ENCODE assay signal across 7 cellular contexts in the genomic region with DNA sequence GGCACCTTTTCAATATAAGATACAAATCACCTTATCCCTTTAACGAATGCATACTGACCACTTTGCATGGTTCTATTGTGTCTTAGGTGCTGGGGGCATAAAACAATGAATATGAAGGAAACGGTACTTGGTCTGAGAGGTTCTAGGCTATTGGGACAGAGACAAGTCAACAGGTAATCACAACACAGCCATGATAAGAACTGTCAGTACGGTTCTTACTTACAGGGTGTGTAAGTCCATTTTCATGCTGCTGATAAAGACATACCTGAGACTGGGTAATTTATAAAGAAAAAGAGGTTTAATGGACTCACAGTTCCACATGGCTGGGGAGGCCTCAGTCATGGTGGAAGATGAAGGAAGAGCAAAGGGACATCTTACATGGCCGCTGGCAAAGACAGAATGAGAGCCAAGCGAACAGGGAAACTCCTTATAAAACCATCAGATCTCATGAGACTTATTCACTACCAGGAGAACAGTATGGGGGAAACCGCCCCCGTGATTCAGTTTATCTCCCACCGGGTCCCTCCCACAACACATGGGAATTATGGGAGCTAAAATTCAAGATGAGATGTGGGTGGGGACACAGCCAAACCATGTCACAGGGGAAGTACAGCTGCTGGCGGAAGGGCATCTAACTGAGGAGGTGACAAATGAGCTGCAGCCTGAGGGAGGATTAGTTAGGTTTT.
DNase-seq lines count a peak whose midpoint lies in the region; ATAC-seq, FAIRE-seq and TF ChIP-seq lines count a peak whose summit lies in the region.
"Not testable (repeated sequence)": the region's sequence is repeated elsewhere in the genome, so short reads cannot be mapped to it uniquely, and the experiment has no call there.

No MANE protein-coding gene starts in this region.

- DNase-seq in IMR-90; activated B cell treated with CpG ODN at 0.5 μM for 24 hours; activated T-helper 1 cell treated with anti-CD3 and anti-CD28 coated beads, Interleukin-12 subunit alpha, Interleukin-12 subunit beta, Interleukin-2, Interleukin-4 antibody, amounts not matched to agents 30 ng/mL and 10 ng/mL and 1 ng/mL, durations not matched to agents 14 hours and 24 hours and 36 hours (ENCODE audit: low spot score); astrocyte (ENCODE audit: low read depth); naive B cell; neuronal stem cell (ENCODE audit: low spot score): not testable (repeated sequence)

- H2AFZ ChIP-seq in IMR-90 (replicated peaks; ENCODE audit: low read length, poor library complexity); astrocyte (ENCODE audit: low read depth, low read length); neuronal stem cell (ENCODE audit: low read length): not testable (repeated sequence)

- CTCF ChIA-PET in IMR-90 (lab: Yijun Ruan, JAX): interaction anchor here (1.0 to 1.2 kb wide), 3 partner anchors 27 to 508 kb away, joined by 3 to 7 read pairs (median 4); no protein-coding TSS in a partner anchor
- CTCF ChIA-PET in activated B cell treated with CpG ODN at 0.5 μM for 24 hours (lab: Charles Lee): interaction anchor here (1.3 to 3.7 kb wide), 5 partner anchors 15 to 507 kb away, joined by 4 to 20 read pairs (median 10); no protein-coding TSS in a partner anchor

- 100% methylated on average over 1 of the region's 9 CpGs; no CpG with 5 or more reads in 1 of the 2 experiments for WGBS in IMR-90 (ENCODE audit: extremely low coverage in 2 of 2, insufficient read length in 1 of 2), 2 experiments
- WGBS in neuronal stem cell (ENCODE audit: extremely low coverage in 2 of 2, insufficient read length in 2 of 2, insufficient replicate concordance in 1 of 2), 2 donors: no CpG with 5 or more reads among the region's 9 CpGs

- not testable (repeated sequence) for H4K91ac ChIP-seq in IMR-90 (ENCODE audit: insufficient read depth, low read depth, low read length); neuronal stem cell (ENCODE audit: low read depth, low read length, poor library complexity)

- H3K79me2 ChIP-seq in astrocyte (ENCODE audit: insufficient read depth, low read length): not testable (repeated sequence)

- dilution Hi-C loops in IMR-90 (cut with HindIII; ENCODE audit: low sequenced_read_pairs, unreplicated experiment): not testable (repeated sequence)

- not testable (repeated sequence) for H3K79me1 ChIP-seq in IMR-90 (ENCODE audit: low read depth in 1 of 2, low read length in 2 of 2); neuronal stem cell (ENCODE audit: low read depth, low read length)

- H2BK5ac ChIP-seq in IMR-90 (ENCODE audit: low read depth, low read length, poor library complexity, severe bottlenecking); neuronal stem cell (ENCODE audit: low read length): not testable (repeated sequence)

- in situ Hi-C loops in IMR-90 (cut with MboI; ENCODE audit: low sequenced_read_pairs): loop anchor here (5.0 to 10.0 kb wide), 3 partner anchors 123 to 416 kb away; no protein-coding TSS in a partner anchor

- H4K5ac ChIP-seq in IMR-90 (ENCODE audit: low read depth, low read length): not testable (repeated sequence)

- H3K4me1 Mint-ChIP-seq in activated B cell treated with CpG ODN at 0.5 μM for 24 hours (peaks cover 11% of the 10 kb centered on the region), naive B cell (peaks cover 13 to 24% (median 15%) of the 10 kb centered on the region in 3 donors)
- H3K4me1 Mint-ChIP-seq in activated T-helper 1 cell treated with anti-CD3 and anti-CD28 coated beads, Interleukin-12 subunit alpha, Interleukin-12 subunit beta, Interleukin-2, Interleukin-4 antibody, amounts not matched to agents 30 ng/mL and 10 ng/mL and 1 ng/mL, durations not matched to agents 14 hours and 24 hours and 36 hours (ENCODE audit: low read depth): peaks cover 19% of the 10 kb centered on the region
- not testable (repeated sequence) for H3K4me1 Mint-ChIP-seq in astrocyte (ENCODE audit: low read depth, unreplicated experiment)
- peaks cover 12% of the 10 kb centered on the region for H3K4me1 Mint-ChIP-seq in stimulated activated memory B cell treated with anti-CD40 and anti-IgM and Interleukin-4, amounts not matched to agents 10 μg/mL and 1 μg/mL and 100 μg/mL, for 72 hours

- not testable (repeated sequence) for H4K20me1 ChIP-seq in IMR-90 (ENCODE audit: insufficient read depth, low read length); astrocyte (ENCODE audit: insufficient read depth, low read length)

- H3K27me3 Mint-ChIP-seq in activated B cell treated with CpG ODN at 0.5 μM for 24 hours; activated T-helper 1 cell treated with anti-CD3 and anti-CD28 coated beads, Interleukin-12 subunit alpha, Interleukin-12 subunit beta, Interleukin-2, Interleukin-4 antibody, amounts not matched to agents 30 ng/mL and 10 ng/mL and 1 ng/mL, durations not matched to agents 14 hours and 24 hours and 36 hours (ENCODE audit: insufficient read depth); astrocyte (ENCODE audit: low read depth, unreplicated experiment); naive B cell; stimulated activated memory B cell treated with anti-CD40 and anti-IgM and Interleukin-4, amounts not matched to agents 10 μg/mL and 1 μg/mL and 100 μg/mL, for 72 hours: not testable (repeated sequence)

- intact Hi-C loops in IMR-90 (cut with micrococcal nuclease): loop anchor here (2.0 kb wide), 1 partner anchor 207 kb away; no protein-coding TSS in a partner anchor
- intact Hi-C loops in activated B cell treated with CpG ODN at 0.5 μM for 24 hours (cut with micrococcal nuclease): loop anchor here (5.0 kb wide), 1 partner anchor 301 kb away; no protein-coding TSS in a partner anchor
- intact Hi-C loops in activated T-helper 1 cell treated with anti-CD3 and anti-CD28 coated beads, Interleukin-12 subunit alpha, Interleukin-12 subunit beta, Interleukin-2, Interleukin-4 antibody, amounts not matched to agents 30 ng/mL and 10 ng/mL and 1 ng/mL, durations not matched to agents 14 hours and 24 hours and 36 hours (cut with micrococcal nuclease): not testable (repeated sequence)

- H3K27ac ChIP-seq in IMR-90 (ENCODE audit: insufficient read depth, low read length); astrocyte (ENCODE audit: low read depth, low read length); neuronal stem cell (replicated peaks; ENCODE audit: low read length): not testable (repeated sequence)

- H2BK12ac ChIP-seq in neuronal stem cell (ENCODE audit: low read length): not testable (repeated sequence)

- not testable (repeated sequence) for FAIRE-seq in astrocyte (lab: Jason Lieb, UNC)

- not testable (repeated sequence) for H3K23ac ChIP-seq in IMR-90 (ENCODE audit: low read depth, low read length)
- H3K23ac ChIP-seq in neuronal stem cell (ENCODE audit: low read depth, low read length, poor library complexity): peak overlapping the region; percentile 12

- H3K4ac ChIP-seq in IMR-90 (ENCODE audit: low read depth, low read length); neuronal stem cell (ENCODE audit: low read length): not testable (repeated sequence)

- not testable (repeated sequence) for H3K27me3 ChIP-seq in IMR-90 (ENCODE audit: control insufficient read depth, insufficient read depth, low read length); astrocyte (ENCODE audit: insufficient read depth, low read length); neuronal stem cell (ENCODE audit: control insufficient read depth in 3 of 3, insufficient read depth in 3 of 3, low read depth in 1 of 3, low read length in 3 of 3)

- peaks cover 60% of the 10 kb centered on the region for H3K36me3 Mint-ChIP-seq in activated B cell treated with CpG ODN at 0.5 μM for 24 hours (ENCODE audit: low read depth)
- H3K36me3 Mint-ChIP-seq in activated T-helper 1 cell treated with anti-CD3 and anti-CD28 coated beads, Interleukin-12 subunit alpha, Interleukin-12 subunit beta, Interleukin-2, Interleukin-4 antibody, amounts not matched to agents 30 ng/mL and 10 ng/mL and 1 ng/mL, durations not matched to agents 14 hours and 24 hours and 36 hours (ENCODE audit: low read depth): peaks cover 26% of the 10 kb centered on the region
- H3K36me3 Mint-ChIP-seq in astrocyte (ENCODE audit: low read depth, unreplicated experiment): not testable (repeated sequence)
- peaks cover 5 to 11% of the 10 kb centered on the region in 2 donors for H3K36me3 Mint-ChIP-seq in naive B cell
- peaks cover 46% of the 10 kb centered on the region for H3K36me3 Mint-ChIP-seq in stimulated activated memory B cell treated with anti-CD40 and anti-IgM and Interleukin-4, amounts not matched to agents 10 μg/mL and 1 μg/mL and 100 μg/mL, for 72 hours

- H3K4me1 ChIP-seq in IMR-90 (ENCODE audit: control insufficient read depth, insufficient read depth, low read length); astrocyte (ENCODE audit: insufficient read depth, low read length); neuronal stem cell (ENCODE audit: control insufficient read depth in 2 of 2, insufficient read depth in 1 of 2, low read depth in 1 of 2, low read length in 2 of 2): not testable (repeated sequence)

- not testable (repeated sequence) for H3K4me3 ChIP-seq in IMR-90 (ENCODE audit: insufficient read depth, low read depth, low read length); astrocyte (ENCODE audit: insufficient read depth, low read depth, low read length); neuronal stem cell (ENCODE audit: low read length in 2 of 2)

- not testable (repeated sequence) for H2BK20ac ChIP-seq in IMR-90 (ENCODE audit: low read depth, low read length)

- H2BK15ac ChIP-seq in IMR-90 (ENCODE audit: low read depth, low read length) (0 out of 3 replicates have a peak overlapping the region, but pooled peaks have one; percentile 57), neuronal stem cell (ENCODE audit: low read length) (peak overlapping the region; percentile 87)

- POLR2A ChIA-PET in IMR-90 (lab: Charles Lee; ENCODE audit: unreplicated experiment): not testable (repeated sequence)
- POLR2A ChIA-PET in activated B cell treated with CpG ODN at 0.5 μM for 24 hours (lab: Charles Lee): interaction anchor here (1.0 kb wide), 1 partner anchor 314 kb away, joined by 3 read pairs; no protein-coding TSS in a partner anchor

- not testable (repeated sequence) for H3K36me3 ChIP-seq in IMR-90 (ENCODE audit: control insufficient read depth, insufficient read depth, low read length); astrocyte (ENCODE audit: insufficient read depth, low read length); neuronal stem cell (replicated peaks in 1 of 2; ENCODE audit: control insufficient read depth in 2 of 2, insufficient read depth in 2 of 2, low read length in 2 of 2)

- not testable (repeated sequence) for H3K9me3 Mint-ChIP-seq in activated B cell treated with CpG ODN at 0.5 μM for 24 hours; activated T-helper 1 cell treated with anti-CD3 and anti-CD28 coated beads, Interleukin-12 subunit alpha, Interleukin-12 subunit beta, Interleukin-2, Interleukin-4 antibody, amounts not matched to agents 30 ng/mL and 10 ng/mL and 1 ng/mL, durations not matched to agents 14 hours and 24 hours and 36 hours; astrocyte (ENCODE audit: unreplicated experiment); naive B cell; stimulated activated memory B cell treated with anti-CD40 and anti-IgM and Interleukin-4, amounts not matched to agents 10 μg/mL and 1 μg/mL and 100 μg/mL, for 72 hours

- H3K4me2 ChIP-seq in IMR-90 (ENCODE audit: low read depth, low read length); astrocyte (ENCODE audit: low read length); neuronal stem cell (ENCODE audit: insufficient read depth, low read length, poor library complexity, severe bottlenecking): not testable (repeated sequence)

- H2AK5ac ChIP-seq in IMR-90 (ENCODE audit: low read depth, low read length): not testable (repeated sequence)
- H2AK5ac ChIP-seq in neuronal stem cell (ENCODE audit: low read depth, low read length): peak overlapping the region; percentile 31

- H3K9me1 ChIP-seq in IMR-90 (ENCODE audit: insufficient read depth, low read length): not testable (repeated sequence)

- not testable (repeated sequence) for H4K8ac ChIP-seq in IMR-90 (ENCODE audit: low read depth in 2 of 2, low read length in 2 of 2); neuronal stem cell (ENCODE audit: low read depth, low read length)

- not testable (repeated sequence) for TF ChIP-seq CTCF in IMR-90 (conservative IDR thresholded peaks at IDR 0.05; ENCODE audit: low read depth, low read length); activated B cell treated with CpG ODN at 0.5 μM for 24 hours (IDR thresholded peaks at IDR 0.05); astrocyte (IDR thresholded peaks at IDR 0.05; ENCODE audit: insufficient read depth, low read depth, low read length)

- H3K9ac ChIP-seq in IMR-90 (ENCODE audit: low read depth, low read length): not testable (repeated sequence)
- H3K9ac ChIP-seq in astrocyte (ENCODE audit: low read length) (peak overlapping the region; percentile 21), neuronal stem cell (ENCODE audit: low read depth, low read length, poor library complexity) (peak overlapping the region; percentile 31)

- H2BK120ac ChIP-seq in IMR-90 (ENCODE audit: low read depth, low read length); neuronal stem cell (ENCODE audit: low read depth, low read length): not testable (repeated sequence)

- not testable (repeated sequence) for H3K9me3 ChIP-seq in IMR-90 (ENCODE audit: control insufficient read depth, insufficient read depth, low read length); astrocyte (ENCODE audit: insufficient read depth, low read depth, low read length); neuronal stem cell (replicated peaks in 1 of 2; ENCODE audit: control insufficient read depth in 2 of 2, insufficient read depth in 1 of 2, low read depth in 1 of 2, low read length in 2 of 2)

- not testable (repeated sequence) for TF ChIP-seq RAD21 in IMR-90 (IDR thresholded peaks at IDR 0.05; ENCODE audit: low read length)

- not testable (repeated sequence) for ATAC-seq in IMR-90 (ENCODE audit: low read depth); activated B cell treated with CpG ODN at 0.5 μM for 24 hours (ENCODE audit: low read depth); naive B cell (ENCODE audit: low read depth in 2 of 2); stimulated activated memory B cell treated with anti-CD40 and anti-IgM and Interleukin-4, amounts not matched to agents 10 μg/mL and 1 μg/mL and 100 μg/mL, for 72 hours

- H3K18ac ChIP-seq in IMR-90 (ENCODE audit: low read depth, low read length); neuronal stem cell (ENCODE audit: low read length): not testable (repeated sequence)

- H3K4me3 Mint-ChIP-seq in activated B cell treated with CpG ODN at 0.5 μM for 24 hours; activated T-helper 1 cell treated with anti-CD3 and anti-CD28 coated beads, Interleukin-12 subunit alpha, Interleukin-12 subunit beta, Interleukin-2, Interleukin-4 antibody, amounts not matched to agents 30 ng/mL and 10 ng/mL and 1 ng/mL, durations not matched to agents 14 hours and 24 hours and 36 hours; astrocyte (ENCODE audit: unreplicated experiment): not testable (repeated sequence)
- H3K4me3 Mint-ChIP-seq in naive B cell: peak overlapping the region in 4 of 8 donors; percentile 39 to 77 (median 52)
- peak overlapping the region; percentile 11 for H3K4me3 Mint-ChIP-seq in stimulated activated memory B cell treated with anti-CD40 and anti-IgM and Interleukin-4, amounts not matched to agents 10 μg/mL and 1 μg/mL and 100 μg/mL, for 72 hours

- TF ChIP-seq POLR2A in IMR-90 (IDR thresholded peaks at IDR 0.05; ENCODE audit: low read depth, low read length): not testable (repeated sequence)

- not testable (repeated sequence) for BruUV-seq in IMR-90 (replicated peaks; lab: Mats Ljungman, UMichigan)

- H3K56ac ChIP-seq in IMR-90 (ENCODE audit: extremely low read depth, insufficient read depth, low read length): not testable (repeated sequence)

- not testable (repeated sequence) for H2AK9ac ChIP-seq in IMR-90 (replicated peaks; ENCODE audit: low read depth, low read length, poor library complexity)

- H3K27ac Mint-ChIP-seq in activated B cell treated with CpG ODN at 0.5 μM for 24 hours (peak overlapping the region; percentile 15), naive B cell (peak overlapping the region in 4 of 6 donors; percentile 26 to 92 (median 82))
- peak overlapping the region; percentile 51 for H3K27ac Mint-ChIP-seq in activated T-helper 1 cell treated with anti-CD3 and anti-CD28 coated beads, Interleukin-12 subunit alpha, Interleukin-12 subunit beta, Interleukin-2, Interleukin-4 antibody, amounts not matched to agents 30 ng/mL and 10 ng/mL and 1 ng/mL, durations not matched to agents 14 hours and 24 hours and 36 hours
- not testable (repeated sequence) for H3K27ac Mint-ChIP-seq in astrocyte (ENCODE audit: unreplicated experiment); stimulated activated memory B cell treated with anti-CD40 and anti-IgM and Interleukin-4, amounts not matched to agents 10 μg/mL and 1 μg/mL and 100 μg/mL, for 72 hours

- H3K14ac ChIP-seq in IMR-90 (replicated peaks; ENCODE audit: low read depth, low read length): not testable (repeated sequence)
- H3K14ac ChIP-seq in neuronal stem cell (ENCODE audit: low read length): peak overlapping the region; percentile 60
